In genomic region chr1:53324728-53325297, GRCh38 we compare ENCODE assay signal across 10 cellular contexts. TPM values are rescaled to one million over a fixed set of nuclear protein-coding genes. Genes with fewer than 3 reads are reported as not detected.
DNase-seq lines count a peak whose midpoint lies in the region; ATAC-seq and TF ChIP-seq lines count a peak whose summit lies in the region.
"Had no signal": no experiment of that assay in that cellular context is flagged by ENCODE, and none has a peak within 500 bp of the region (broad histone marks: within the 10 kb centered on the region; RNA-seq: fewer than 3 reads in every experiment).

No MANE protein-coding gene starts in this region.

- no peaks in the 10 kb centered on the region for H3K27me3 Mint-ChIP-seq in activated T-cell treated with anti-CD3 and anti-CD28 coated beads, Interleukin-2, amount 50 U/mL, for 24 hours
- peaks cover 4% of the 10 kb centered on the region for H3K27me3 Mint-ChIP-seq in endothelial cell (ENCODE audit: unreplicated experiment)
- no peaks in the 10 kb centered on the region for H3K27me3 Mint-ChIP-seq in stimulated activated memory B cell treated with anti-CD40 and anti-IgM and Interleukin-4, amounts not matched to agents 10 μg/mL and 1 μg/mL and 100 μg/mL, for 72 hours

- no peaks in the 10 kb centered on the region for H3K9me3 ChIP-seq in RWPE2 (ENCODE audit: severe bottlenecking)

- TF ChIP-seq CTCF in RWPE2 (IDR thresholded peaks at IDR 0.05; ENCODE audit: poor library complexity, severe bottlenecking) (no peak), endothelial cell (IDR thresholded peaks at IDR 0.05; ENCODE audit: unreplicated experiment) (no peak)

- peak overlapping the region; percentile 98 for H3K27ac Mint-ChIP-seq in activated T-cell treated with anti-CD3 and anti-CD28 coated beads, Interleukin-2, amount 50 U/mL, for 24 hours
- H3K27ac Mint-ChIP-seq in endothelial cell (ENCODE audit: unreplicated experiment): peak overlapping the region; percentile 50
- peak overlapping the region; percentile 91 for H3K27ac Mint-ChIP-seq in stimulated activated memory B cell treated with anti-CD40 and anti-IgM and Interleukin-4, amounts not matched to agents 10 μg/mL and 1 μg/mL and 100 μg/mL, for 72 hours

- H3K27ac ChIP-seq in RWPE2 (ENCODE audit: poor library complexity, severe bottlenecking): peak overlapping the region; percentile 78

- peaks cover 7% of the 10 kb centered on the region for H3K4me1 ChIP-seq in RWPE2 (ENCODE audit: insufficient read depth, poor library complexity, severe bottlenecking)

- no peaks in the 10 kb centered on the region for H3K9me3 Mint-ChIP-seq in activated T-cell treated with anti-CD3 and anti-CD28 coated beads, Interleukin-2, amount 50 U/mL, for 24 hours
- no peaks in the 10 kb centered on the region for H3K9me3 Mint-ChIP-seq in endothelial cell (ENCODE audit: unreplicated experiment)
- no peaks in the 10 kb centered on the region for H3K9me3 Mint-ChIP-seq in stimulated activated memory B cell treated with anti-CD40 and anti-IgM and Interleukin-4, amounts not matched to agents 10 μg/mL and 1 μg/mL and 100 μg/mL, for 72 hours

- DNase-seq in activated T-cell treated with anti-CD3 and anti-CD28 coated beads, Interleukin-2, amount 50 U/mL, for 24 hours: no peak
- no peak for DNase-seq in activated T-cell treated with anti-CD3 and anti-CD28 coated beads, Interleukin-2, amount 50 U/mL, for 1 hour
- no peak for DNase-seq in RWPE2 (ENCODE audit: low spot score)
- DNase-seq in endothelial cell (ENCODE audit: low spot score): no peak
- no peak for DNase-seq in SKM-1 treated with dmso at 0.1 percent for 144 hours (lab: John Stamatoyannopoulos, UW; ENCODE audit: unreplicated experiment)
- DNase-seq: KBM-7, NCI-H69 had no signal

- H3K4me3 ChIP-seq in RWPE2 (ENCODE audit: severe bottlenecking): no peak overlapping the region

- peaks cover 72% of the 10 kb centered on the region for H3K36me3 Mint-ChIP-seq in activated T-cell treated with anti-CD3 and anti-CD28 coated beads, Interleukin-2, amount 50 U/mL, for 24 hours (ENCODE audit: low read depth)
- peaks cover 12% of the 10 kb centered on the region for H3K36me3 Mint-ChIP-seq in endothelial cell (ENCODE audit: low read depth, unreplicated experiment)
- peaks cover 25% of the 10 kb centered on the region for H3K36me3 Mint-ChIP-seq in stimulated activated memory B cell treated with anti-CD40 and anti-IgM and Interleukin-4, amounts not matched to agents 10 μg/mL and 1 μg/mL and 100 μg/mL, for 72 hours

- H3K4me1 Mint-ChIP-seq in activated T-cell treated with anti-CD3 and anti-CD28 coated beads, Interleukin-2, amount 50 U/mL, for 24 hours (ENCODE audit: low read depth): peaks cover 32% of the 10 kb centered on the region
- H3K4me1 Mint-ChIP-seq in endothelial cell (ENCODE audit: unreplicated experiment): peaks cover 16% of the 10 kb centered on the region
- peaks cover 36% of the 10 kb centered on the region for H3K4me1 Mint-ChIP-seq in stimulated activated memory B cell treated with anti-CD40 and anti-IgM and Interleukin-4, amounts not matched to agents 10 μg/mL and 1 μg/mL and 100 μg/mL, for 72 hours

- peaks cover 46% of the 10 kb centered on the region for H3K36me3 ChIP-seq in RWPE2 (ENCODE audit: low read depth)

- no peak for ATAC-seq in RWPE2 (ENCODE audit: low read depth)
- no peak for ATAC-seq in stimulated activated memory B cell treated with anti-CD40 and anti-IgM and Interleukin-4, amounts not matched to agents 10 μg/mL and 1 μg/mL and 100 μg/mL, for 72 hours
- no peak for ATAC-seq in HG03442 (IDR thresholded peaks at IDR 0.05; ENCODE audit: unreplicated experiment)
- no peak for ATAC-seq in HG03432 (IDR thresholded peaks at IDR 0.05; ENCODE audit: unreplicated experiment)

- H3K4me3 Mint-ChIP-seq in activated T-cell treated with anti-CD3 and anti-CD28 coated beads, Interleukin-2, amount 50 U/mL, for 24 hours: peak overlapping the region; percentile 96
- H3K4me3 Mint-ChIP-seq in endothelial cell (ENCODE audit: unreplicated experiment): no peak overlapping the region
- H3K4me3 Mint-ChIP-seq in stimulated activated memory B cell treated with anti-CD40 and anti-IgM and Interleukin-4, amounts not matched to agents 10 μg/mL and 1 μg/mL and 100 μg/mL, for 72 hours: no peak overlapping the region

- H3K27me3 ChIP-seq in RWPE2 (ENCODE audit: insufficient read depth, poor library complexity, severe bottlenecking): no peaks in the 10 kb centered on the region

RNA-seq across cellular contexts. Expression of gene LRP8, which starts 3.1 kb away (rescaled TPM):
- total RNA-seq in endothelial cell (ENCODE audit: unreplicated experiment): 15.8 TPM
